14 cellular contexts compared by ENCODE assay signal in the genomic region with DNA sequence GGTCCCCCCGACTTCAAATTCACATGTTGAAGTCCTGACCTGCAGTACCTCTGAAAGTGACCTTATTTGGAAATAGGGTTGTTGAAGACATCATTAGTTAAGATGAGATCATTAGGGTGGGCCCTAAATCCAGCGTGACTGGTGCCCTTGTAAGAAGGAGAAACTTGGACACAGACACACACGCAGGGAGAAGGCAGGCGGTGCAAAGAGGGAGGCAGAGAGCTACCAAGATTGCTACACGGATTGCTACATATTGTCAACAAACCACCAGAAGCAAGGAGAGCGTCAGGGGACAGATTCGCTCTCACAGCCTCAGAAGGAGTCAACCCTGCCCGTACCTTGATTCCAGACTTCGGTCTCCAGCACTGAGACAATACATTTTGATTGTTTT. TPM values are rescaled to one million over a fixed set of nuclear protein-coding genes. Genes with fewer than 3 reads are reported as not detected.
A peak's percentile ranks its signal among the peaks of the same experiment; 100 is the strongest.
DNase-seq lines count a peak whose midpoint lies in the region; FAIRE-seq and TF ChIP-seq lines count a peak whose summit lies in the region.
"Had no signal": no experiment of that assay in that cellular context is flagged by ENCODE, and none has a peak within 500 bp of the region (broad histone marks: within the 10 kb centered on the region; RNA-seq: fewer than 3 reads in every experiment).

No MANE protein-coding gene starts in this region.

- H3K27me3 Mint-ChIP-seq in dendritic cell treated with granulocyte-macrophage colony-stimulating factor and Interleukin-4, amounts not matched to agents 40 ng/mL and 50 ng/mL, for 4 days, result no peaks in the 10 kb centered on the region

- no peak overlapping the region for H3K4me2 ChIP-seq in osteoblast (ENCODE audit: insufficient read depth, low read length)
- H3K4me2 ChIP-seq: SK-N-SH had no signal

- no peaks in the 10 kb centered on the region for H3K9me3 Mint-ChIP-seq in dendritic cell treated with granulocyte-macrophage colony-stimulating factor and Interleukin-4, amounts not matched to agents 40 ng/mL and 50 ng/mL, for 4 days
- H3K9me3 Mint-ChIP-seq: activated T-cell treated with anti-CD3 and anti-CD28 coated beads, Interleukin-2, amount 50 U/mL, for 72 hours; mesothelial cell of epicardium had no signal

- H3K4me3 Mint-ChIP-seq in dendritic cell treated with granulocyte-macrophage colony-stimulating factor and Interleukin-4, amounts not matched to agents 40 ng/mL and 50 ng/mL, for 4 days, result no peak overlapping the region
- H3K4me3 Mint-ChIP-seq: activated T-cell treated with anti-CD3 and anti-CD28 coated beads, Interleukin-2, amount 50 U/mL, for 72 hours; mesothelial cell of epicardium had no signal

- no peak for FAIRE-seq in GM12891 (lab: Jason Lieb, UNC)

- POLR2A ChIA-PET in HEK293 (lab: Yijun Ruan, JAX), result interaction anchor here (0.6 to 4.7 kb wide), 6 partner anchors 8 to 83 kb away, joined by 3 to 26 read pairs (median 4); partner anchors contain the start of gene TRIM47

- TF ChIP-seq CTCF in AG10803 (conservative IDR thresholded peaks at IDR 0.05; ENCODE audit: low read length) (no peak), HEK293 (tag by site-specific recombination; IDR thresholded peaks at IDR 0.05) (no peak), osteoblast (IDR thresholded peaks at IDR 0.05; ENCODE audit: extremely low read depth, low read depth, low read length) (no peak), colonic mucosa (IDR thresholded peaks at IDR 0.05) (no peak)

- H3K4me3 ChIP-seq in AG10803 (ENCODE audit: low read length), result no peak overlapping the region
- H3K4me3 ChIP-seq in HEK293 (ENCODE audit: low read depth, low read length), result no peak overlapping the region
- H3K4me3 ChIP-seq in osteoblast (ENCODE audit: insufficient read depth, low read length), result no peak overlapping the region
- no peak overlapping the region for H3K4me3 ChIP-seq in colonic mucosa
- H3K4me3 ChIP-seq: skin epidermis had no signal

- peak overlapping the region; percentile 3 for H2AFZ ChIP-seq in osteoblast (ENCODE audit: low read length)

- CTCF ChIA-PET in HEK293 (lab: Yijun Ruan, JAX), result interaction anchor here (0.8 to 5.7 kb wide), 20 partner anchors 11 to 228 kb away, joined by 3 to 84 read pairs (median 5); partner anchors contain the start of genes SMIM5 and TRIM47

- no peaks in the 10 kb centered on the region for H4K20me1 ChIP-seq in osteoblast (ENCODE audit: insufficient read depth, low read length)

- 0 out of 2 replicates have a peak, but pooled peaks cover 4% of the 10 kb centered on the region for H3K4me1 ChIP-seq in HEK293 (ENCODE audit: control insufficient read depth, insufficient read depth, low read length)
- H3K4me1 ChIP-seq in osteoblast (ENCODE audit: insufficient read depth, low read length), result no peaks in the 10 kb centered on the region
- H3K4me1 ChIP-seq in colonic mucosa, result no peaks in the 10 kb centered on the region

- no peaks in the 10 kb centered on the region for H3K9me3 ChIP-seq in HEK293 (ENCODE audit: control insufficient read depth, insufficient read depth, low read depth, low read length)
- H3K9me3 ChIP-seq in osteoblast (ENCODE audit: low read depth, low read length), result no peaks in the 10 kb centered on the region
- H3K9me3 ChIP-seq in colonic mucosa, result no peaks in the 10 kb centered on the region
- H3K9me3 ChIP-seq: SK-N-SH had no signal

- intact Hi-C loops in dendritic cell treated with granulocyte-macrophage colony-stimulating factor and Interleukin-4, amounts not matched to agents 40 ng/mL and 50 ng/mL, for 4 days (cut with micrococcal nuclease), result no loop called here
- intact Hi-C loops in colonic mucosa (cut with DNase I), result no loop called here

- H3K79me2 ChIP-seq in osteoblast (ENCODE audit: insufficient read depth, low read length), result no peaks in the 10 kb centered on the region

- no peak overlapping the region for H3K27ac ChIP-seq in HEK293 (ENCODE audit: extremely low read depth, low read depth, low read length)
- H3K27ac ChIP-seq in osteoblast (ENCODE audit: low read depth, low read length), result no peak overlapping the region
- H3K27ac ChIP-seq in colonic mucosa, result no peak overlapping the region

- H3K27me3 ChIP-seq in osteoblast (ENCODE audit: insufficient read depth, low read length) (no peaks in the 10 kb centered on the region), colonic mucosa (no peaks in the 10 kb centered on the region)

- no peak for TF ChIP-seq POLR2A in GM12891 (IDR thresholded peaks at IDR 0.05; ENCODE audit: low read depth, low read length)

- H3K36me3 Mint-ChIP-seq in dendritic cell treated with granulocyte-macrophage colony-stimulating factor and Interleukin-4, amounts not matched to agents 40 ng/mL and 50 ng/mL, for 4 days (ENCODE audit: low read depth), result no peaks in the 10 kb centered on the region
- H3K36me3 Mint-ChIP-seq: mesothelial cell of epicardium had no signal

- H3K36me3 ChIP-seq in HEK293 (ENCODE audit: control insufficient read depth in 2 of 2, insufficient read depth in 1 of 2, low read length in 2 of 2) (no peaks in the 10 kb centered on the region), osteoblast (ENCODE audit: insufficient read depth, low read length) (no peaks in the 10 kb centered on the region), colonic mucosa (no peaks in the 10 kb centered on the region)

- DNase-seq in AG10803 (ENCODE audit: low read depth) (peak; percentile 58), osteoblast (ENCODE audit: insufficient read length, low spot score, missing footprints) (peak; percentile 21), NCI-H2227 treated with DMSO at 0.1 percent for 48 hours (lab: John Stamatoyannopoulos, UW) (no peak), GM12891 (ENCODE audit: insufficient read length, low spot score) (no peak), colonic mucosa (no peak), AG08396 (ENCODE audit: low spot score) (no peak)
- DNase-seq: amniotic stem cell, DMS153 had no signal

- peaks cover 41% of the 10 kb centered on the region for H3K4me1 Mint-ChIP-seq in dendritic cell treated with granulocyte-macrophage colony-stimulating factor and Interleukin-4, amounts not matched to agents 40 ng/mL and 50 ng/mL, for 4 days (ENCODE audit: low read depth)

- H3K27ac Mint-ChIP-seq in dendritic cell treated with granulocyte-macrophage colony-stimulating factor and Interleukin-4, amounts not matched to agents 40 ng/mL and 50 ng/mL, for 4 days, result peak overlapping the region; percentile 32
- H3K27ac Mint-ChIP-seq: activated T-cell treated with anti-CD3 and anti-CD28 coated beads, Interleukin-2, amount 50 U/mL, for 72 hours; mesothelial cell of epicardium had no signal

- H3K9ac ChIP-seq in colonic mucosa (ENCODE audit: low read depth in 2 of 2, low read length in 2 of 2), result no peak overlapping the region
- H3K9ac ChIP-seq: SK-N-SH had no signal

TF ChIP-seq in HEK293, 187 proteins besides CTCF, POLR2A, EP300 and RAD21 (continues in another document):
- TF ChIP-seq SP3 (tag by site-specific recombination; IDR thresholded peaks at IDR 0.05) (peak; percentile 43), ZNF623 (tag by site-specific recombination; IDR thresholded peaks at IDR 0.05) (no peak), ZNF843 (tag by site-specific recombination; IDR thresholded peaks at IDR 0.05) (no peak), ZNF221 (tag by site-specific recombination; IDR thresholded peaks at IDR 0.05; ENCODE audit: borderline replicate concordance) (no peak)
- TF ChIP-seq, protein P1, sequence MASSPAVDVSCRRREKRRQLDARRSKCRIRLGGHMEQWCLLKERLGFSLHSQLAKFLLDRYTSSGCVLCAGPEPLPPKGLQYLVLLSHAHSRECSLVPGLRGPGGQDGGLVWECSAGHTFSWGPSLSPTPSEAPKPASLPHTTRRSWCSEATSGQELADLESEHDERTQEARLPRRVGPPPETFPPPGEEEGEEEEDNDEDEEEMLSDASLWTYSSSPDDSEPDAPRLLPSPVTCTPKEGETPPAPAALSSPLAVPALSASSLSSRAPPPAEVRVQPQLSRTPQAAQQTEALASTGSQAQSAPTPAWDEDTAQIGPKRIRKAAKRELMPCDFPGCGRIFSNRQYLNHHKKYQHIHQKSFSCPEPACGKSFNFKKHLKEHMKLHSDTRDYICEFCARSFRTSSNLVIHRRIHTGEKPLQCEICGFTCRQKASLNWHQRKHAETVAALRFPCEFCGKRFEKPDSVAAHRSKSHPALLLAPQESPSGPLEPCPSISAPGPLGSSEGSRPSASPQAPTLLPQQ (tag by site-specific recombination; IDR thresholded peaks at IDR 0.05), result peak; percentile 90

TF ChIP-seq in GM12891, 5 proteins besides CTCF, POLR2A, EP300 and RAD21:
- no peak for TF ChIP-seq POU2F2 (IDR thresholded peaks at IDR 0.05; ENCODE audit: low read depth, low read length)
- TF ChIP-seq PAX5 (IDR thresholded peaks at IDR 0.05; ENCODE audit: insufficient read depth, low read length, severe bottlenecking), result no peak
- no peak for TF ChIP-seq POLR2AphosphoS5 (IDR thresholded peaks at IDR 0.05; ENCODE audit: low read depth, low read length)
- TF ChIP-seq TAF1 (IDR thresholded peaks at IDR 0.05; ENCODE audit: low read depth, low read length), result no peak
- no peak for TF ChIP-seq SPI1 (IDR thresholded peaks at IDR 0.05; ENCODE audit: low read depth, low read length)

RNA-seq across cellular contexts. Expression of gene WBP2, which starts 6.8 kb away (rescaled TPM):
- 31.1 and 38.3 TPM in 2 replicates for total RNA-seq in osteoblast
- polyA plus RNA-seq in GM12891 (2012; ENCODE audit: low read depth, missing spikeins), result 60.5 TPM
- total RNA-seq in colonic mucosa, result 100 to 1,000 TPM in 1 of 2 donors, 10 to 100 TPM in 1; 69.8 to 102 TPM

RNA-seq across cellular contexts. Expression of gene TRIM47, which starts 16.5 kb away (rescaled TPM):
- 21.7 and 22.4 TPM in 2 replicates for total RNA-seq in osteoblast
- polyA plus RNA-seq in GM12891 (2012; ENCODE audit: low read depth, missing spikeins), result 1.0 TPM
- 10 to 100 TPM; 33.7 to 71.5 TPM for total RNA-seq in colonic mucosa

RNA-seq across cellular contexts. Expression of gene UNC13D, which starts 17.7 kb away (rescaled TPM):
- total RNA-seq in osteoblast (1.1 and 2.1 TPM in 2 replicates), colonic mucosa (10 to 100 TPM; 25.9 to 35.0 TPM)
- 25.9 TPM for polyA plus RNA-seq in GM12891 (2012; ENCODE audit: low read depth, missing spikeins)

RNA-seq across cellular contexts. Expression of gene TRIM65, which starts 34.8 kb away (rescaled TPM):
- total RNA-seq in osteoblast (22.8 and 23.3 TPM in 2 replicates), colonic mucosa (10 to 100 TPM; 14.5 to 26.0 TPM)
- polyA plus RNA-seq in GM12891 (2012; ENCODE audit: low read depth, missing spikeins), result 7.0 TPM

RNA-seq across cellular contexts. Expression of gene MRPL38, which starts 42.8 kb away (rescaled TPM):
- 36.6 and 37.1 TPM in 2 replicates for total RNA-seq in osteoblast
- 46.8 TPM for polyA plus RNA-seq in GM12891 (2012; ENCODE audit: low read depth, missing spikeins)
- 100 to 1,000 TPM in 1 of 2 donors, 10 to 100 TPM in 1; 88.6 to 190 TPM for total RNA-seq in colonic mucosa

Comparison
In these comparisons a context has a peak if more than half of its experiments do, and no peak if none do; other contexts are left out.
1. DNase-seq: peak in AG10803 (single experiment) and osteoblast (single experiment); none in NCI-H2227 treated with DMSO at 0.1 percent for 48 hours (single experiment), GM12891 (single experiment), colonic mucosa (single experiment) and AG08396 (single experiment).